Comparison of ENCODE assay signal across 21 cellular contexts in the genomic region with DNA sequence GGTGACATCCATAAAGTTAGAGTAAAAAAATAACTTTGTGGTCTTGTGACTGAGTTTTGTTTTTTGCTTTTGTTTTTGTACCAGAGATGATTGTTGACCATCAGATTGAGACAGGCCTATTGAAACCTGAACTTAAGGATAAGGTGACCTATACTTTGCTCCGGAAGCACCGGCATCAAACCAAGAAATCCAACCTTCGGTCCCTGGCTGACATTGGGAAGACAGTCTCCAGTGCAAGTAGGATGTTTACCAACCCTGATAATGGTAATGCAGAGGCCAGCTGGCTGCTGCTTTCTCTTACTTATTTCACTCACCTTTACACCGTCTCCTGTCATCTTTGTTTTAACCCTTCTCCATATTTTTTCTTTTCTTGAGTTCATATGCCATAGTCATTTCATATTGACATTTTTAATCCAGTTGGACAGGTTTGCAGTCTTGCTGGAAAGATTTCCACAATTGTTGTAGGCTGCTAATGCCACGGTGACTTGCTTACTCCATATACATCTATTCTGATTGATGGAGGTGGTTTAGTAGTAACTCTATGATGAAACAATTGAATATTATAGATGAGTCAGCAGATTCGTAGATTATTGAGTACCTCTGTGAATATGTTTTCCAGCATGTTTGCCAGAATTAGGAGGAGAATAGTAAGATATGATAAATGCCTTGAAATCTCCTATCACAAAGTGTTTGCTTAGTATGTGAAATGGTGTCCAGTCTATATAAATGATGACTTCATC. TPM values are rescaled to one million over a fixed set of nuclear protein-coding genes. Genes with fewer than 3 reads are reported as not detected.
"Had no signal": no experiment of that assay in that cellular context is flagged by ENCODE, and none has a peak within 500 bp of the region (broad histone marks: within the 10 kb centered on the region; RNA-seq: fewer than 3 reads in every experiment).

No MANE protein-coding gene starts in this region.

- ATAC-seq: natural killer cell; stimulated activated memory B cell treated with anti-CD40 and anti-IgM and Interleukin-4, amounts not matched to agents 10 μg/mL and 1 μg/mL and 100 μg/mL, for 72 hours; stimulated activated naive CD8-positive, alpha-beta T cell treated with anti-CD3 and anti-CD28 coated beads, Interleukin-15, Interleukin-2, amounts not matched to agents 100 U/mL and 50 U/mL, for 24 hours had no signal

- H3K36me3 Mint-ChIP-seq: stimulated activated memory B cell treated with anti-CD40 and anti-IgM and Interleukin-4, amounts not matched to agents 10 μg/mL and 1 μg/mL and 100 μg/mL, for 72 hours had no signal

- H3K9me3 ChIP-seq: ovary, right atrium auricular region, spleen, testis, tibial artery, upper lobe of left lung had no signal

- H3K27ac Mint-ChIP-seq: natural killer cell; stimulated activated memory B cell treated with anti-CD40 and anti-IgM and Interleukin-4, amounts not matched to agents 10 μg/mL and 1 μg/mL and 100 μg/mL, for 72 hours had no signal

- H3K4me1 Mint-ChIP-seq: natural killer cell; stimulated activated memory B cell treated with anti-CD40 and anti-IgM and Interleukin-4, amounts not matched to agents 10 μg/mL and 1 μg/mL and 100 μg/mL, for 72 hours had no signal

- FAIRE-seq: keratinocyte, urothelium cell line had no signal

- H3K36me3 ChIP-seq: ovary, right atrium auricular region, spleen, tibial artery, upper lobe of left lung had no signal

- DNase-seq: dermis blood vessel endothelial cell; effector memory CD4-positive, alpha-beta T cell; erythroblast; hypothalamus; mammary epithelial cell; natural killer cell; occipital lobe; ovary; spleen; stimulated activated CD4-positive, alpha-beta T cell treated with anti-CD3 and anti-CD28 coated beads, Interleukin-4, amount 100 ng/mL, for 4 hours; stimulated activated naive CD8-positive, alpha-beta T cell treated with anti-CD3 and anti-CD28 coated beads, Interleukin-15, Interleukin-2, amounts not matched to agents 100 U/mL and 50 U/mL, for 24 hours; substantia nigra; testis; tibial artery; upper lobe of left lung had no signal

- H3K4me3 Mint-ChIP-seq: natural killer cell; stimulated activated memory B cell treated with anti-CD40 and anti-IgM and Interleukin-4, amounts not matched to agents 10 μg/mL and 1 μg/mL and 100 μg/mL, for 72 hours had no signal

- H3K27ac ChIP-seq: coronary artery, ovary, right atrium auricular region, skin epidermis, spleen, testis, tibial artery, upper lobe of left lung had no signal

- H3K9me3 Mint-ChIP-seq: natural killer cell; stimulated activated memory B cell treated with anti-CD40 and anti-IgM and Interleukin-4, amounts not matched to agents 10 μg/mL and 1 μg/mL and 100 μg/mL, for 72 hours had no signal

- H3K4me3 ChIP-seq: coronary artery, ovary, right atrium auricular region, skin epidermis, spleen, testis, tibial artery, upper lobe of left lung had no signal

- H3K27me3 ChIP-seq: ovary, right atrium auricular region, spleen, testis, tibial artery, upper lobe of left lung had no signal

- H3K4me1 ChIP-seq: right atrium auricular region, spleen, testis, tibial artery, upper lobe of left lung had no signal

RNA-seq across cellular contexts. Expression of gene SLC4A4, which starts 18.3 kb away (rescaled TPM):
- polyA plus RNA-seq: mammary epithelial cell had no signal
